8 cellular contexts compared by ENCODE assay signal in genomic region chr11:116772443-116773202, GRCh38. TPM values are rescaled to one million over a fixed set of nuclear protein-coding genes. Genes with fewer than 3 reads are reported as not detected.
DNase-seq lines count a peak whose midpoint lies in the region; ATAC-seq, FAIRE-seq and TF ChIP-seq lines count a peak whose summit lies in the region.

A gene with protein sequence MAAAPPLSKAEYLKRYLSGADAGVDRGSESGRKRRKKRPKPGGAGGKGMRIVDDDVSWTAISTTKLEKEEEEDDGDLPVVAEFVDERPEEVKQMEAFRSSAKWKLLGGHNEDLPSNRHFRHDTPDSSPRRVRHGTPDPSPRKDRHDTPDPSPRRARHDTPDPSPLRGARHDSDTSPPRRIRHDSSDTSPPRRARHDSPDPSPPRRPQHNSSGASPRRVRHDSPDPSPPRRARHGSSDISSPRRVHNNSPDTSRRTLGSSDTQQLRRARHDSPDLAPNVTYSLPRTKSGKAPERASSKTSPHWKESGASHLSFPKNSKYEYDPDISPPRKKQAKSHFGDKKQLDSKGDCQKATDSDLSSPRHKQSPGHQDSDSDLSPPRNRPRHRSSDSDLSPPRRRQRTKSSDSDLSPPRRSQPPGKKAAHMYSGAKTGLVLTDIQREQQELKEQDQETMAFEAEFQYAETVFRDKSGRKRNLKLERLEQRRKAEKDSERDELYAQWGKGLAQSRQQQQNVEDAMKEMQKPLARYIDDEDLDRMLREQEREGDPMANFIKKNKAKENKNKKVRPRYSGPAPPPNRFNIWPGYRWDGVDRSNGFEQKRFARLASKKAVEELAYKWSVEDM (minus strand): TSS chr11:116772987. CDS start chr11:116772964, 23 bp downstream.

- ATAC-seq in HG02763 (IDR thresholded peaks at IDR 0.05; ENCODE audit: unreplicated experiment) (peak; percentile 88), left cardiac atrium (peak; percentile 95 to 96)

- intact Hi-C loops in T-helper 1 cell treated with Interleukin-12 subunit alpha and Interleukin-12 subunit beta and Interleukin-4 antibody, amounts not matched to agents 30 ng/mL and 1 ng/mL, for 36 hours (cut with micrococcal nuclease), result loop anchor here (1.0 to 5.0 kb wide), 10 partner anchors 10 to 555 kb away; partner anchors contain the start of genes CEP164, PAFAH1B2, PCSK7 and RNF214
- intact Hi-C loops in left cardiac atrium (cut with DNase I), result no loop called here
- intact Hi-C loops in prostate gland (cut with DNase I), result no loop called here

- peak; percentile 89 for DNase-seq in GM12892 (ENCODE audit: insufficient read length)
- DNase-seq in NCI-H146 (lab: John Stamatoyannopoulos, UW), result peak; percentile 89
- peak; percentile 67 for DNase-seq in amniotic epithelial cell (ENCODE audit: low read depth)
- DNase-seq in left cardiac atrium, result peak; percentile 92
- DNase-seq in prostate gland (ENCODE audit: low spot score), result peak; percentile 86

- peak within 1 kb of the TSS; percentile 93 for H3K27ac ChIP-seq in prostate gland
- H3K27ac ChIP-seq in urinary bladder (ENCODE audit: low read depth), result peak within 1 kb of the TSS; percentile 91

- peak; percentile 100 for FAIRE-seq in GM12892 (lab: Jason Lieb, UNC)

- peak; percentile 95 for TF ChIP-seq POLR2A in GM12892 (IDR thresholded peaks at IDR 0.05; ENCODE audit: low read depth, low read length)
- TF ChIP-seq POLR2A in prostate gland (IDR thresholded peaks at IDR 0.05), result peak; percentile 37

- H3K4me1 ChIP-seq in prostate gland (replicated peaks), result no peaks in the 10 kb centered on the region
- H3K4me1 ChIP-seq in urinary bladder (ENCODE audit: insufficient read depth), result peaks cover 2% of the 10 kb centered on the region

- no peaks in the 10 kb centered on the region for H3K9me3 ChIP-seq in prostate gland

- WGBS in prostate gland, result 0% methylated on average over 54 of the region's 73 CpGs
- WGBS in urinary bladder, result under 1% methylated on average over 73 of the region's 73 CpGs

- H3K36me3 ChIP-seq in prostate gland (no peaks in the 10 kb centered on the region), urinary bladder (ENCODE audit: insufficient read depth) (peaks cover 2% of the 10 kb centered on the region)

- TF ChIP-seq CTCF in prostate gland (IDR thresholded peaks at IDR 0.05), result peak in 2 of 4 experiments; percentile 24 to 28

- H3K27me3 ChIP-seq in prostate gland (replicated peaks; ENCODE audit: insufficient read depth), result no peaks in the 10 kb centered on the region

- H3K4me3 ChIP-seq in prostate gland (peak within 1 kb of the TSS; percentile 73 to 74), urinary bladder (ENCODE audit: low read depth, low read length) (peak within 1 kb of the TSS; percentile 79)

RNA-seq across cellular contexts. Expression of the gene that starts here (rescaled TPM):
- polyA plus RNA-seq in GM12892 (2012; ENCODE audit: missing spikeins), result 19.8 TPM
- total RNA-seq in T-helper 1 cell treated with Interleukin-12 subunit alpha and Interleukin-12 subunit beta and Interleukin-4 antibody, amounts not matched to agents 30 ng/mL and 1 ng/mL, for 36 hours, result 26.4 and 27.9 TPM in 2 replicates
- total RNA-seq in left cardiac atrium, result 1 to 10 TPM; 8.1 to 8.2 TPM
- total RNA-seq in prostate gland, result 10 to 100 TPM; 12.2 to 16.0 TPM
- total RNA-seq in urinary bladder, result 13.5 TPM
- 14.4 TPM for polyA plus RNA-seq in urinary bladder

Comparison
In these comparisons a context has a peak if more than half of its experiments do, and no peak if none do; other contexts are left out.
1. Peak in every context shown above with its lines: DNase-seq, ATAC-seq, H3K4me3 ChIP-seq and H3K27ac ChIP-seq.